In the genomic region with DNA sequence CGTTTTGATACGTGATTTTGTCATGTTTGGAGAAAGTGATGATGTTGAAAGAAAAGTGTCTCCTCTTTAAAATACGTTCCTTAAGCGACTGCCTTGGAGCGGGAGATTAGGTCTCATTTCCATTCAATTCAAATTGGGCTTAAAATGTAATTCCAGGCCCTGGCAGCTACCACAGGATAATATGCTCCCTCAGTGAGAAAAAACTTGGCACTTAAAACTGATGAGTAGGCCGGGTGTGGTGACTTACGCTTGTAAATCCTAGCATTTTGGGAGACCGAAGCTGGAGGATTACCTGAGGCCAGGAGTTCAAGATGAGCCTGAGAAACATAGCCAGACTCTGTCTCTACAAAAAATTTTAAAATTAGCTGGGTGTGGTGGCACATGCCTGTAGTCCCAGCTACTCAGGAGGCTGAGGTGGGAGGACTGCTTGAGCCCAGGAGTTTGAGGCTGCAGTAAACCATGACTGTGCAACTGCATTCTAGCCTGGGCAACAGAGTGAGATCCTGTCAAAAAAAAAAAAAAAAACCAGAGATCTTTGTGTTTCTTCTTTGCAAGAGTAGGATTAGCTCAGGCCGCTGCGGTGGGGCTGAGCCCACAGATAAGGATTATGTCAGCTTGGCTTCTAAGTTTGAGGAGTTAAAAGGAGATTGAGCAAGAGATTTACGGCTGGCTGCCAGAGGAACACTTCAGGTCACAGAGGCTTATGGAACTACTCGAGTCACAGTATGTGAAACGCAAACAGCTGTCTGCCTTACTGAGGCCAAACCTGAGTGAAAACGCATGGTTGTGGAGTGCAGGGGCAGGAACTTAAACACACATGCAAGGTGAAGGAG, we compare ENCODE assay signal across 11 cellular contexts.
DNase-seq lines count a peak whose midpoint lies in the region; ATAC-seq and TF ChIP-seq lines count a peak whose summit lies in the region.
"Had no signal": no experiment of that assay in that cellular context is flagged by ENCODE, and none has a peak within 500 bp of the region (broad histone marks: within the 10 kb centered on the region; RNA-seq: fewer than 3 reads in every experiment).

No MANE protein-coding gene starts in this region.

- in situ Hi-C loops in brain microvascular endothelial cell (cut with HindIII; ENCODE audit: low pct_ligation_motif_present, low sequenced_read_pairs), result no loop called here

- H3K4me1 ChIP-seq in upper lobe of left lung, result peaks cover 10 to 18% (median 13%) of the 10 kb centered on the region in 4 donors
- H3K4me1 ChIP-seq: breast epithelium, SJSA1 had no signal

- H3K27me3 ChIP-seq in brain microvascular endothelial cell (replicated peaks) (no peaks in the 10 kb centered on the region), upper lobe of left lung (no peaks in the 10 kb centered on the region), H7 (ENCODE audit: control insufficient read depth, insufficient read depth, low read length) (no peaks in the 10 kb centered on the region)
- H3K27me3 ChIP-seq: breast epithelium had no signal

- H3K27ac ChIP-seq in brain microvascular endothelial cell, result no peak overlapping the region
- H3K27ac ChIP-seq in upper lobe of left lung, result peak overlapping the region in 3 of 4 donors; percentile 31 to 54 (median 40)
- H3K27ac ChIP-seq: breast epithelium, SJSA1 had no signal

- WGBS in upper lobe of left lung, 2 donors, result 67 to 71% methylated on average over 14 of the region's 14 CpGs

- H3K36me3 ChIP-seq in brain microvascular endothelial cell (replicated peaks) (no peaks in the 10 kb centered on the region), upper lobe of left lung (no peaks in the 10 kb centered on the region), H7 (replicated peaks; ENCODE audit: control insufficient read depth, insufficient read depth, low read length) (no peaks in the 10 kb centered on the region)
- H3K36me3 ChIP-seq: breast epithelium, SJSA1 had no signal

- ATAC-seq in left lobe of liver, result peak; percentile 74
- ATAC-seq in upper lobe of left lung (ENCODE audit: low FRiP score in 2 of 2), result peak; percentile 89 to 91

- no peak for TF ChIP-seq POLR2A in NB4 (IDR thresholded peaks at IDR 0.05; ENCODE audit: extremely low read depth, insufficient read length)
- no peak for TF ChIP-seq POLR2A in upper lobe of left lung (IDR thresholded peaks at IDR 0.05)

- DNase-seq in NB4 (ENCODE audit: low read depth) (peak; percentile 68), brain microvascular endothelial cell (peak; percentile 49), left lobe of liver (ENCODE audit: low spot score) (peak; percentile 47), upper lobe of left lung (peak in 1 of 2 donors; percentile 88), H7 (no peak), NCI-H2029 treated with DMSO at 0.1 percent for 48 hours (lab: John Stamatoyannopoulos, UW) (no peak)
- no peak for DNase-seq in stimulated activated CD4-positive, alpha-beta T cell treated with anti-CD3 and anti-CD28 coated beads, Interleukin-15, amount 100 ng/mL, for 24 hours
- DNase-seq: NCI-H1436 treated with DMSO at 0.1 percent for 48 hours, occipital lobe had no signal

- H3K4me3 ChIP-seq in NB4 (ENCODE audit: low read depth, low read length) (no peak overlapping the region), brain microvascular endothelial cell (ENCODE audit: low read depth, low read length) (no peak overlapping the region), upper lobe of left lung (no peak overlapping the region), H7 (ENCODE audit: insufficient read depth, low read depth, low read length) (no peak overlapping the region)
- H3K4me3 ChIP-seq: breast epithelium, SJSA1 had no signal

- TF ChIP-seq CTCF in NB4 (IDR thresholded peaks at IDR 0.05; ENCODE audit: low read depth, low read length), result no peak
- TF ChIP-seq CTCF in brain microvascular endothelial cell (IDR thresholded peaks at IDR 0.05; ENCODE audit: low read depth, low read length, missing control alignments), result no peak
- TF ChIP-seq CTCF in upper lobe of left lung (IDR thresholded peaks at IDR 0.05), result no peak

- TF ChIP-seq EP300 in upper lobe of left lung (IDR thresholded peaks at IDR 0.05), result peak in 2 of 4 donors; percentile 14 to 88

- H3K9me3 ChIP-seq in upper lobe of left lung, result no peaks in the 10 kb centered on the region
- H3K9me3 ChIP-seq: breast epithelium, SJSA1 had no signal

Comparison
In these comparisons a context has a peak if more than half of its experiments do, and no peak if none do; other contexts are left out.
1. DNase-seq: peak in NB4 (single experiment), brain microvascular endothelial cell (single experiment) and left lobe of liver (single experiment); none in stimulated activated CD4-positive, alpha-beta T cell treated with anti-CD3 and anti-CD28 coated beads, Interleukin-15, amount 100 ng/mL, for 24 hours (single experiment), H7 (single experiment) and NCI-H2029 treated with DMSO at 0.1 percent for 48 hours (single experiment).